14 cellular contexts compared by ENCODE assay signal in the genomic region with DNA sequence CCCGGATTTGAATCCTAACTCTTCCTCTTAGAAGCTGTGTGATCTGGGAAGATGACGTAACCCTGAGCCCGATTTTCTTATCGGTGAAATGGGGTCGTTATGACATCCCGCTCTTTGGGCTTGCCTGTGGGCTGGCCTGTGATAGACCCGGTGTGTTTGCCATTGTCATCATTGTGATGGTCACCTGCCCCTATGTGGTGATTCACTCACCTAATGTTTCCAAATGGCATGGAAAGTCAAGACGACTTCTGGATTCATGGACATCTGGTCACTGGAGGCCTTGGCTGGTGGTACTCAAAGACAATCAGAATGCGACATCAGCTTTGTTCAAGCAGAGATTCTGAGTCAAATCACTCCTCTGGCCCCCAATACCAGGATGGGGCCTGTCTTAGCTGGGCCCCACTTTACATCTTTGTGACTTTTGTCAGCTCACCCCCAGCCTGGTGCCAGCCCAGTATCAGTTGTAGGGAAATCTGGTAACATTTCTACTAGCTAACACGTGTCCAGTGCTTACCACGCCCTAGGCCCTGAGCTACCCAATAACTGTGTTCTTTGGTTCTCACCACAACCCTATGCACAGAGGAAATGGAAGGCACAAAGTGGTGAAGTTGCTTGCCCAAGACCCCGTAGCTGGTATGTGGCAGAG. TPM values are rescaled to one million over a fixed set of nuclear protein-coding genes. Genes with fewer than 3 reads are reported as not detected.
DNase-seq lines count a peak whose midpoint lies in the region; ATAC-seq and TF ChIP-seq lines count a peak whose summit lies in the region.
"Had no signal": no experiment of that assay in that cellular context is flagged by ENCODE, and none has a peak within 500 bp of the region (broad histone marks: within the 10 kb centered on the region; RNA-seq: fewer than 3 reads in every experiment).

No MANE protein-coding gene starts in this region.

- no peak overlapping the region for H3K4me3 ChIP-seq in naive thymus-derived CD4-positive, alpha-beta T cell (ENCODE audit: low read length)
- H3K4me3 ChIP-seq in thoracic aorta = no peak overlapping the region
- H3K4me3 ChIP-seq: transverse colon had no signal

- H3K27me3 ChIP-seq in naive thymus-derived CD4-positive, alpha-beta T cell (ENCODE audit: control insufficient read depth in 2 of 2, insufficient read depth in 2 of 2, low read length in 2 of 2) = no peaks in the 10 kb centered on the region
- H3K27me3 ChIP-seq in thoracic aorta (replicated peaks; ENCODE audit: insufficient read depth) = no peaks in the 10 kb centered on the region
- H3K27me3 ChIP-seq: transverse colon had no signal

- no peak overlapping the region for H3K27ac ChIP-seq in naive thymus-derived CD4-positive, alpha-beta T cell (ENCODE audit: low read depth, low read length)
- peak overlapping the region; percentile 19 to 35 for H3K27ac ChIP-seq in thoracic aorta
- H3K27ac ChIP-seq: KMS-11 had no signal

- H3K9me3 Mint-ChIP-seq in activated naive CD4-positive, alpha-beta T cell treated with anti-CD3 and anti-CD28 coated beads, Interleukin-2, amount 10 ng/mL, durations not matched to agents 7 days and 5 days = no peaks in the 10 kb centered on the region
- H3K9me3 Mint-ChIP-seq in activated T-helper 2 cell treated with anti-CD3 and anti-CD28 coated beads, Interferon-gamma antibody, Interleukin-2, Interleukin-4, amounts not matched to agents 10 μg/mL and 5 μg/mL and 100 μg/mL, durations not matched to agents 14 hours and 24 hours and 36 hours = no peaks in the 10 kb centered on the region
- H3K9me3 Mint-ChIP-seq in naive thymus-derived CD4-positive, alpha-beta T cell = no peaks in the 10 kb centered on the region
- H3K9me3 Mint-ChIP-seq in activated CD4-positive, alpha-beta T cell treated with anti-CD3 and anti-CD28 coated beads, Interleukin-2, amount 10 ng/mL, durations not matched to agents 24 days and 14 days = peaks cover 5% of the 10 kb centered on the region

- intact Hi-C loops in activated T-helper 2 cell treated with anti-CD3 and anti-CD28 coated beads, Interferon-gamma antibody, Interleukin-2, Interleukin-4, amounts not matched to agents 10 μg/mL and 5 μg/mL and 100 μg/mL, durations not matched to agents 14 hours and 24 hours and 36 hours (cut with micrococcal nuclease) = loop anchor here (10.0 kb wide), 2 partner anchors 297 to 703 kb away; partner anchors contain the start of gene NUP210
- intact Hi-C loops in naive thymus-derived CD4-positive, alpha-beta T cell (cut with micrococcal nuclease) = loop anchor here in 1 of 2 donors (10.0 kb wide), 2 partner anchors 473 to 1053 kb away; partner anchors contain the start of gene IQSEC1
- intact Hi-C loops in activated CD4-positive, alpha-beta T cell treated with anti-CD3 and anti-CD28 coated beads, Interleukin-2, amount 10 ng/mL, durations not matched to agents 24 days and 14 days (cut with micrococcal nuclease) = loop anchor here (10.0 kb wide), 1 partner anchor 1463 kb away; the partner anchor contains the start of gene RAF1

- H3K4me1 ChIP-seq in naive thymus-derived CD4-positive, alpha-beta T cell (ENCODE audit: control insufficient read depth in 2 of 2, insufficient read depth in 2 of 2, low read length in 2 of 2) = peaks cover 28% of the 10 kb centered on the region in 2 donors
- peaks cover 19 to 36% of the 10 kb centered on the region in 2 donors for H3K4me1 ChIP-seq in thoracic aorta (ENCODE audit: control insufficient read depth in 1 of 2, low read depth in 2 of 2)

- H3K9me3 ChIP-seq in naive thymus-derived CD4-positive, alpha-beta T cell (ENCODE audit: control insufficient read depth in 2 of 3, low read length in 3 of 3) = no peaks in the 10 kb centered on the region
- H3K9me3 ChIP-seq in thoracic aorta = no peaks in the 10 kb centered on the region
- H3K9me3 ChIP-seq: transverse colon had no signal

- POLR2A ChIA-PET in naive thymus-derived CD4-positive, alpha-beta T cell (lab: Charles Lee) = interaction anchor here (0.5 to 7.2 kb wide), 6 partner anchors 16 to 1463 kb away, joined by 3 to 96 read pairs (median 13); partner anchors contain the start of genes LSM3 and XPC

- ATAC-seq in naive thymus-derived CD4-positive, alpha-beta T cell = no peak
- ATAC-seq in thoracic aorta (ENCODE audit: insufficient number of reproducible peaks, low FRiP score, low read depth) (no peak), HG03095 (IDR thresholded peaks at IDR 0.05; ENCODE audit: unreplicated experiment) (no peak)

- no peak overlapping the region for H3K4me3 Mint-ChIP-seq in activated naive CD4-positive, alpha-beta T cell treated with anti-CD3 and anti-CD28 coated beads, Interleukin-2, amount 10 ng/mL, durations not matched to agents 7 days and 5 days
- peak overlapping the region; percentile 18 for H3K4me3 Mint-ChIP-seq in activated T-helper 2 cell treated with anti-CD3 and anti-CD28 coated beads, Interferon-gamma antibody, Interleukin-2, Interleukin-4, amounts not matched to agents 10 μg/mL and 5 μg/mL and 100 μg/mL, durations not matched to agents 14 hours and 24 hours and 36 hours (ENCODE audit: low read depth)
- H3K4me3 Mint-ChIP-seq in naive thymus-derived CD4-positive, alpha-beta T cell = peak overlapping the region in 7 of 10 donors; percentile 21 to 95 (median 42)
- H3K4me3 Mint-ChIP-seq in activated CD4-positive, alpha-beta T cell treated with anti-CD3 and anti-CD28 coated beads, Interleukin-2, amount 10 ng/mL, durations not matched to agents 24 days and 14 days = no peak overlapping the region

- peak; percentile 13 for DNase-seq in activated naive CD4-positive, alpha-beta T cell treated with anti-CD3 and anti-CD28 coated beads, Interleukin-2, amount 10 ng/mL, durations not matched to agents 7 days and 5 days
- no peak for DNase-seq in activated naive CD4-positive, alpha-beta T cell (lab: John Stamatoyannopoulos, UW)
- no peak for DNase-seq in activated T-helper 2 cell treated with anti-CD3 and anti-CD28 coated beads, Interferon-gamma antibody, Interleukin-2, Interleukin-4, amounts not matched to agents 10 μg/mL and 5 μg/mL and 100 μg/mL, durations not matched to agents 14 hours and 24 hours and 36 hours (ENCODE audit: low spot score)
- DNase-seq in naive thymus-derived CD4-positive, alpha-beta T cell = peak in 1 of 9 donors; percentile 13
- DNase-seq in thoracic aorta (ENCODE audit: low spot score) = no peak
- DNase-seq in NCI-H2081 treated with DMSO at 0.1 percent for 48 hours (lab: John Stamatoyannopoulos, UW) = no peak
- DNase-seq in activated CD4-positive, alpha-beta T cell treated with anti-CD3 and anti-CD28 coated beads, Interleukin-2, amount 10 ng/mL, durations not matched to agents 24 days and 14 days = no peak
- DNase-seq: DMS 273 treated with DMSO at 0.1 percent for 48 hours, NCI-H1694, NCI-H69, small intestine, transverse colon had no signal

- H3K27me3 Mint-ChIP-seq in activated naive CD4-positive, alpha-beta T cell treated with anti-CD3 and anti-CD28 coated beads, Interleukin-2, amount 10 ng/mL, durations not matched to agents 7 days and 5 days = no peaks in the 10 kb centered on the region
- H3K27me3 Mint-ChIP-seq in activated T-helper 2 cell treated with anti-CD3 and anti-CD28 coated beads, Interferon-gamma antibody, Interleukin-2, Interleukin-4, amounts not matched to agents 10 μg/mL and 5 μg/mL and 100 μg/mL, durations not matched to agents 14 hours and 24 hours and 36 hours (ENCODE audit: low read depth) = no peaks in the 10 kb centered on the region
- no peaks in the 10 kb centered on the region for H3K27me3 Mint-ChIP-seq in naive thymus-derived CD4-positive, alpha-beta T cell
- no peaks in the 10 kb centered on the region for H3K27me3 Mint-ChIP-seq in activated CD4-positive, alpha-beta T cell treated with anti-CD3 and anti-CD28 coated beads, Interleukin-2, amount 10 ng/mL, durations not matched to agents 24 days and 14 days

- peaks cover 15 to 53% (median 22%) of the 10 kb centered on the region in 3 experiments for H3K36me3 ChIP-seq in naive thymus-derived CD4-positive, alpha-beta T cell (ENCODE audit: control insufficient read depth in 2 of 3, insufficient read depth in 3 of 3, low read length in 3 of 3)
- peaks cover 37% of the 10 kb centered on the region for H3K36me3 ChIP-seq in thoracic aorta

- H3K27ac Mint-ChIP-seq in activated naive CD4-positive, alpha-beta T cell treated with anti-CD3 and anti-CD28 coated beads, Interleukin-2, amount 10 ng/mL, durations not matched to agents 7 days and 5 days = no peak overlapping the region
- H3K27ac Mint-ChIP-seq in activated T-helper 2 cell treated with anti-CD3 and anti-CD28 coated beads, Interferon-gamma antibody, Interleukin-2, Interleukin-4, amounts not matched to agents 10 μg/mL and 5 μg/mL and 100 μg/mL, durations not matched to agents 14 hours and 24 hours and 36 hours = no peak overlapping the region
- peak overlapping the region in 4 of 9 donors; percentile 12 to 65 (median 42) for H3K27ac Mint-ChIP-seq in naive thymus-derived CD4-positive, alpha-beta T cell
- no peak overlapping the region for H3K27ac Mint-ChIP-seq in activated CD4-positive, alpha-beta T cell treated with anti-CD3 and anti-CD28 coated beads, Interleukin-2, amount 10 ng/mL, durations not matched to agents 24 days and 14 days

- no peak for TF ChIP-seq CTCF in thoracic aorta (IDR thresholded peaks at IDR 0.05)

- CTCF ChIA-PET in activated naive CD4-positive, alpha-beta T cell treated with anti-CD3 and anti-CD28 coated beads, Interleukin-2, amount 10 ng/mL, durations not matched to agents 7 days and 5 days (lab: Charles Lee) = interaction anchor here (1.6 kb wide), 1 partner anchor 231 kb away, joined by 4 read pairs; no protein-coding TSS in a partner anchor
- CTCF ChIA-PET in naive thymus-derived CD4-positive, alpha-beta T cell (lab: Charles Lee) = no interaction called here

- H3K36me3 Mint-ChIP-seq in activated naive CD4-positive, alpha-beta T cell treated with anti-CD3 and anti-CD28 coated beads, Interleukin-2, amount 10 ng/mL, durations not matched to agents 7 days and 5 days = peaks cover 48% of the 10 kb centered on the region
- H3K36me3 Mint-ChIP-seq in activated T-helper 2 cell treated with anti-CD3 and anti-CD28 coated beads, Interferon-gamma antibody, Interleukin-2, Interleukin-4, amounts not matched to agents 10 μg/mL and 5 μg/mL and 100 μg/mL, durations not matched to agents 14 hours and 24 hours and 36 hours (ENCODE audit: low read depth) = peaks cover 57% of the 10 kb centered on the region
- H3K36me3 Mint-ChIP-seq in naive thymus-derived CD4-positive, alpha-beta T cell = peaks cover 13 to 49% (median 26%) of the 10 kb centered on the region in 5 donors
- H3K36me3 Mint-ChIP-seq in activated CD4-positive, alpha-beta T cell treated with anti-CD3 and anti-CD28 coated beads, Interleukin-2, amount 10 ng/mL, durations not matched to agents 24 days and 14 days (ENCODE audit: low read depth) = peaks cover 47% of the 10 kb centered on the region

- H3K4me1 Mint-ChIP-seq in activated naive CD4-positive, alpha-beta T cell treated with anti-CD3 and anti-CD28 coated beads, Interleukin-2, amount 10 ng/mL, durations not matched to agents 7 days and 5 days = peaks cover 45% of the 10 kb centered on the region
- peaks cover 28% of the 10 kb centered on the region for H3K4me1 Mint-ChIP-seq in activated T-helper 2 cell treated with anti-CD3 and anti-CD28 coated beads, Interferon-gamma antibody, Interleukin-2, Interleukin-4, amounts not matched to agents 10 μg/mL and 5 μg/mL and 100 μg/mL, durations not matched to agents 14 hours and 24 hours and 36 hours (ENCODE audit: low read depth)
- H3K4me1 Mint-ChIP-seq in naive thymus-derived CD4-positive, alpha-beta T cell = peaks cover 31 to 50% (median 49%) of the 10 kb centered on the region in 7 donors
- H3K4me1 Mint-ChIP-seq in activated CD4-positive, alpha-beta T cell treated with anti-CD3 and anti-CD28 coated beads, Interleukin-2, amount 10 ng/mL, durations not matched to agents 24 days and 14 days = peaks cover 41% of the 10 kb centered on the region

RNA-seq across cellular contexts. Expression of gene TMEM43, which starts 2.8 kb away (rescaled TPM):
- 36.7 and 39.2 TPM in 2 replicates for total RNA-seq in activated T-helper 2 cell treated with anti-CD3 and anti-CD28 coated beads, Interferon-gamma antibody, Interleukin-2, Interleukin-4, amounts not matched to agents 10 μg/mL and 5 μg/mL and 100 μg/mL, durations not matched to agents 14 hours and 24 hours and 36 hours
- 10 to 100 TPM; 30.1 to 54.8 (median 46.5) TPM for total RNA-seq in naive thymus-derived CD4-positive, alpha-beta T cell
- polyA plus RNA-seq in naive thymus-derived CD4-positive, alpha-beta T cell = 10 to 100 TPM; 55.6 to 55.8 TPM
- 100 to 1,000 TPM; 161 to 195 TPM for total RNA-seq in thoracic aorta
- total RNA-seq in activated CD4-positive, alpha-beta T cell treated with anti-CD3 and anti-CD28 coated beads, Interleukin-2, amount 10 ng/mL, durations not matched to agents 24 days and 14 days = 38.7 and 39.4 TPM in 2 replicates

RNA-seq across cellular contexts. Expression of gene CHCHD4, which starts 3.0 kb away (rescaled TPM):
- total RNA-seq in activated T-helper 2 cell treated with anti-CD3 and anti-CD28 coated beads, Interferon-gamma antibody, Interleukin-2, Interleukin-4, amounts not matched to agents 10 μg/mL and 5 μg/mL and 100 μg/mL, durations not matched to agents 14 hours and 24 hours and 36 hours = 24.8 and 25.0 TPM in 2 replicates
- 10 to 100 TPM in 1 of 5 experiments, 1 to 10 TPM in 4; 3.3 to 14.1 (median 8.4) TPM for total RNA-seq in naive thymus-derived CD4-positive, alpha-beta T cell
- polyA plus RNA-seq in naive thymus-derived CD4-positive, alpha-beta T cell = 10 to 100 TPM in 1 of 2 donors, 1 to 10 TPM in 1; 9.8 to 12.6 TPM
- total RNA-seq in thoracic aorta = 1 to 10 TPM; 6.6 to 7.5 TPM
- 27.7 and 29.6 TPM in 2 replicates for total RNA-seq in activated CD4-positive, alpha-beta T cell treated with anti-CD3 and anti-CD28 coated beads, Interleukin-2, amount 10 ng/mL, durations not matched to agents 24 days and 14 days

RNA-seq across cellular contexts. Expression of gene XPC, which starts 50.8 kb away (rescaled TPM):
- 31.4 and 33.2 TPM in 2 replicates for total RNA-seq in activated T-helper 2 cell treated with anti-CD3 and anti-CD28 coated beads, Interferon-gamma antibody, Interleukin-2, Interleukin-4, amounts not matched to agents 10 μg/mL and 5 μg/mL and 100 μg/mL, durations not matched to agents 14 hours and 24 hours and 36 hours
- 10 to 100 TPM; 56.3 to 94.8 (median 78.1) TPM for total RNA-seq in naive thymus-derived CD4-positive, alpha-beta T cell
- polyA plus RNA-seq in naive thymus-derived CD4-positive, alpha-beta T cell = 10 to 100 TPM; 50.0 to 54.2 TPM
- total RNA-seq in thoracic aorta = 10 to 100 TPM; 49.2 to 57.1 TPM
- 29.7 and 32.3 TPM in 2 replicates for total RNA-seq in activated CD4-positive, alpha-beta T cell treated with anti-CD3 and anti-CD28 coated beads, Interleukin-2, amount 10 ng/mL, durations not matched to agents 24 days and 14 days

RNA-seq across cellular contexts. Expression of gene LSM3, which starts 51.0 kb away (rescaled TPM):
- 15.1 and 18.3 TPM in 2 replicates for total RNA-seq in activated T-helper 2 cell treated with anti-CD3 and anti-CD28 coated beads, Interferon-gamma antibody, Interleukin-2, Interleukin-4, amounts not matched to agents 10 μg/mL and 5 μg/mL and 100 μg/mL, durations not matched to agents 14 hours and 24 hours and 36 hours
- total RNA-seq in naive thymus-derived CD4-positive, alpha-beta T cell = 10 to 100 TPM in 1 of 5 experiments, 1 to 10 TPM in 4; 6.0 to 14.1 (median 8.0) TPM
- 10 to 100 TPM; 10.5 to 26.2 TPM for polyA plus RNA-seq in naive thymus-derived CD4-positive, alpha-beta T cell
- 1 to 10 TPM; 4.9 TPM for total RNA-seq in thoracic aorta
- total RNA-seq in activated CD4-positive, alpha-beta T cell treated with anti-CD3 and anti-CD28 coated beads, Interleukin-2, amount 10 ng/mL, durations not matched to agents 24 days and 14 days = 17.4 and 18.0 TPM in 2 replicates

Comparison
In these comparisons a context has a peak if more than half of its experiments do, and no peak if none do; other contexts are left out.
1. H3K4me3 Mint-ChIP-seq: peak in activated T-helper 2 cell treated with anti-CD3 and anti-CD28 coated beads, Interferon-gamma antibody, Interleukin-2, Interleukin-4, amounts not matched to agents 10 μg/mL and 5 μg/mL and 100 μg/mL, durations not matched to agents 14 hours and 24 hours and 36 hours (single experiment) and naive thymus-derived CD4-positive, alpha-beta T cell (7 of 10); none in activated naive CD4-positive, alpha-beta T cell treated with anti-CD3 and anti-CD28 coated beads, Interleukin-2, amount 10 ng/mL, durations not matched to agents 7 days and 5 days (single experiment) and activated CD4-positive, alpha-beta T cell treated with anti-CD3 and anti-CD28 coated beads, Interleukin-2, amount 10 ng/mL, durations not matched to agents 24 days and 14 days (single experiment).